Comparison of ENCODE assay signal across 1 cellular context in genomic region chr11:76911415-76911808, GRCh38.
TF ChIP-seq lines count a peak whose summit lies in the region.

No MANE protein-coding gene starts in this region.

TF ChIP-seq in K562, 482 proteins besides CTCF, POLR2A, EP300 and RAD21 (continued from another document and continues in another):
- TF ChIP-seq ZBTB49 (CRISPR knock-in tag; IDR thresholded peaks at IDR 0.05; ENCODE audit: borderline replicate concordance) (no peak), TAF7 (tag; IDR thresholded peaks at IDR 0.05) (peak; percentile 84), BRD9 (IDR thresholded peaks at IDR 0.05; ENCODE audit: low read depth, partially characterized antibody) (no peak), TCF3 (CRISPR knock-in tag; IDR thresholded peaks at IDR 0.05) (no peak), ARID2 (IDR thresholded peaks at IDR 0.05) (no peak), GATA2 (CRISPR knock-in tag; IDR thresholded peaks at IDR 0.05) (no peak), EGR1 (conservative IDR thresholded peaks at IDR 0.05) (no peak), ZBTB26 (CRISPR knock-in tag; IDR thresholded peaks at IDR 0.05) (no peak), CUX1 (CRISPR knock-in tag; IDR thresholded peaks at IDR 0.05) (peak; percentile 63; the same call in 1 of the 2 replicates), EWSR1 (IDR thresholded peaks at IDR 0.05; ENCODE audit: borderline replicate concordance, low read depth, partially characterized antibody) (no peak), PATZ1 (CRISPR knock-in tag; IDR thresholded peaks at IDR 0.05; ENCODE audit: borderline replicate concordance) (0 out of 2 replicates have a peak, but pooled peaks have one; percentile 22), ZC3H4 (CRISPR knock-in tag; IDR thresholded peaks at IDR 0.05; ENCODE audit: borderline replicate concordance) (no peak), CEBPB (tag; IDR thresholded peaks at IDR 0.05) (no peak), MCM3 (IDR thresholded peaks at IDR 0.05) (no peak), ARID3A (IDR thresholded peaks at IDR 0.05; ENCODE audit: borderline replicate concordance, low read depth, low read length) (no peak), ZMIZ1 (IDR thresholded peaks at IDR 0.05; ENCODE audit: low read depth in 2 of 2, low read length in 2 of 2) (no peak), SRSF7 (optimal IDR thresholded peaks at IDR 0.05; ENCODE audit: low read depth, low read length) (no peak), GMEB1 (CRISPR knock-in tag; IDR thresholded peaks at IDR 0.05) (no peak), USF1 (CRISPR knock-in tag; IDR thresholded peaks at IDR 0.05) (no peak), POU5F1 (IDR thresholded peaks at IDR 0.05; ENCODE audit: borderline replicate concordance, low read depth, low read length, partially characterized antibody) (no peak), FOXK2 (conservative IDR thresholded peaks at IDR 0.05 in 1 of 2, IDR thresholded peaks at IDR 0.05 in 1 of 2; ENCODE audit: low read depth in 2 of 2) (no peak), RAD51 (IDR thresholded peaks at IDR 0.05; ENCODE audit: borderline replicate concordance, low read depth) (no peak), MYC (IDR thresholded peaks at IDR 0.05; ENCODE audit: low read depth, low read length) (no peak), MYC (CRISPR knock-in tag; IDR thresholded peaks at IDR 0.05; ENCODE audit: borderline replicate concordance, low read depth) (no peak), ELF2 (CRISPR knock-in tag; IDR thresholded peaks at IDR 0.05) (no peak), HNRNPH1 (optimal IDR thresholded peaks at IDR 0.05; ENCODE audit: low read depth, low read length) (no peak), SFPQ (IDR thresholded peaks at IDR 0.05; ENCODE audit: low read depth, low read length) (no peak), ZNF445 (CRISPR knock-in tag; IDR thresholded peaks at IDR 0.05; ENCODE audit: low read depth) (no peak), LEF1 (IDR thresholded peaks at IDR 0.05) (no peak), ZNF583 (CRISPR knock-in tag; IDR thresholded peaks at IDR 0.05) (peak; percentile 65; the same call in 1 of the 2 replicates), E2F3 (CRISPR knock-in tag; IDR thresholded peaks at IDR 0.05) (peak; percentile 29; the same call in 1 of the 2 replicates), CBFA2T3 (IDR thresholded peaks at IDR 0.05) (no peak), ARNT (IDR thresholded peaks at IDR 0.05) (no peak), ZNF740 (CRISPR knock-in tag; IDR thresholded peaks at IDR 0.05) (no peak), ZNF740 (tag; IDR thresholded peaks at IDR 0.05) (peak in 1 of 2 experiments; percentile 90; a peak in 2 of 4 replicates), TGIF2 (CRISPR knock-in tag; IDR thresholded peaks at IDR 0.05) (no peak), BCL6 (CRISPR knock-in tag; IDR thresholded peaks at IDR 0.05) (no peak), ZNF174 (CRISPR knock-in tag; IDR thresholded peaks at IDR 0.05) (no peak), PRMT5 (CRISPR knock-in tag; IDR thresholded peaks at IDR 0.05) (no peak), NFE2 (IDR thresholded peaks at IDR 0.05; ENCODE audit: low read depth) (no peak), ZNF3 (CRISPR knock-in tag; IDR thresholded peaks at IDR 0.05) (no peak)
